Comparison of ENCODE assay signal across 25 cellular contexts in genomic region chr7:46059308-46060020, GRCh38.
A peak's percentile ranks its signal among the peaks of the same experiment; 100 is the strongest.
DNase-seq lines count a peak whose midpoint lies in the region; ATAC-seq, FAIRE-seq and TF ChIP-seq lines count a peak whose summit lies in the region.
"Had no signal": no experiment of that assay in that cellular context is flagged by ENCODE, and none has a peak within 500 bp of the region (broad histone marks: within the 10 kb centered on the region; RNA-seq: fewer than 3 reads in every experiment).

No MANE protein-coding gene starts in this region.

- no peak overlapping the region for H3K4me3 ChIP-seq in bronchial epithelial cell (ENCODE audit: low read depth, low read length)
- H3K4me3 ChIP-seq in kidney (ENCODE audit: low read length in 2 of 2) = no peak overlapping the region
- H3K4me3 ChIP-seq: BLaER1 treated with 17β-estradiol and CSF1 and Interleukin-3, amounts not matched to agents 10 nM and 100 nM had no signal

- peak; percentile 95 for ATAC-seq in sciatic nerve
- ATAC-seq in GM19463 (IDR thresholded peaks at IDR 0.05; ENCODE audit: unreplicated experiment) = no peak
- no peak for ATAC-seq in HG02642 (IDR thresholded peaks at IDR 0.05; ENCODE audit: poor library complexity, unreplicated experiment)
- ATAC-seq: activated naive CD8-positive, alpha-beta T cell treated with anti-CD3 and anti-CD28 coated beads, Interleukin-2, amount 50 U/mL, for 24 hours; foreskin keratinocyte had no signal

- no peaks in the 10 kb centered on the region for H3K36me3 ChIP-seq in bronchial epithelial cell (ENCODE audit: control insufficient read depth, insufficient read depth, low read length)
- H3K36me3 ChIP-seq in kidney (ENCODE audit: control insufficient read depth in 1 of 2, insufficient read depth in 2 of 2, low read length in 2 of 2) = no peaks in the 10 kb centered on the region
- H3K36me3 ChIP-seq: BLaER1 treated with 17β-estradiol and CSF1 and Interleukin-3, amounts not matched to agents 10 nM and 100 nM; WERI-Rb-1 had no signal

- DNase-seq in GM03348 (ENCODE audit: low spot score) (peak; percentile 20), bronchial epithelial cell (ENCODE audit: low read depth) (no peak), kidney (peak; percentile 74), sciatic nerve (ENCODE audit: low spot score) (peak; percentile 73), DMS53 (lab: John Stamatoyannopoulos, UW) (no peak), GM20000 (ENCODE audit: low spot score) (no peak)
- DNase-seq: ACHN; activated CD4-positive, alpha-beta T cell treated with anti-CD3 and anti-CD28 coated beads for 48 hours; activated CD8-positive, alpha-beta memory T cell treated with anti-CD3 and anti-CD28 coated beads for 24 hours; activated effector memory CD4-positive, alpha-beta T cell treated with Interleukin-2 at 50 U/mL for 16 hours; activated naive CD8-positive, alpha-beta T cell treated with anti-CD3 and anti-CD28 coated beads, Interleukin-2, amount 50 U/mL, for 24 hours; foreskin keratinocyte; HCEC 1CT; hippocampal formation; Kasumi-1; naive B cell; NCI-H1436 treated with DMSO at 0.1 percent for 48 hours; nucleus accumbens; stimulated activated CD4-positive, alpha-beta T cell treated with anti-CD3 and anti-CD28 coated beads, Interleukin-2, amount 100 ng/mL, for 24 hours; WERI-Rb-1 had no signal

- no peaks in the 10 kb centered on the region for H3K27me3 ChIP-seq in bronchial epithelial cell (ENCODE audit: control insufficient read depth, insufficient read depth, low read length)
- H3K27me3 ChIP-seq: BLaER1 treated with 17β-estradiol and CSF1 and Interleukin-3, amounts not matched to agents 10 nM and 100 nM; foreskin keratinocyte had no signal

- H3K9ac ChIP-seq in kidney (ENCODE audit: low read length in 2 of 2) = no peak overlapping the region
- H3K9ac ChIP-seq: BLaER1 treated with 17β-estradiol and CSF1 and Interleukin-3, amounts not matched to agents 10 nM and 100 nM had no signal

- TF ChIP-seq CTCF in bronchial epithelial cell (IDR thresholded peaks at IDR 0.05; ENCODE audit: insufficient read depth, low read length, severe bottlenecking) (no peak), kidney (IDR thresholded peaks at IDR 0.05; ENCODE audit: borderline replicate concordance, extremely low read depth, insufficient read depth) (no peak), GM20000 (IDR thresholded peaks at IDR 0.05; ENCODE audit: extremely low read depth, missing control alignments) (no peak)

- intact Hi-C loops in kidney (cut with DNase I) = no loop called here
- intact Hi-C loops in sciatic nerve (cut with DNase I) = no loop called here

- H3K27ac ChIP-seq in kidney (ENCODE audit: low read depth in 2 of 2, low read length in 2 of 2) = no peak overlapping the region
- H3K27ac ChIP-seq: BLaER1 treated with 17β-estradiol and CSF1 and Interleukin-3, amounts not matched to agents 10 nM and 100 nM; foreskin keratinocyte; HL-60; WERI-Rb-1 had no signal

- H3K4me1 ChIP-seq in kidney (ENCODE audit: control insufficient read depth in 1 of 2, insufficient read depth in 1 of 2, low read depth in 1 of 2, low read length in 2 of 2) = no peaks in the 10 kb centered on the region
- H3K4me1 ChIP-seq: BLaER1 treated with 17β-estradiol and CSF1 and Interleukin-3, amounts not matched to agents 10 nM and 100 nM; foreskin keratinocyte had no signal

- no peaks in the 10 kb centered on the region for H3K9me3 ChIP-seq in kidney (ENCODE audit: control insufficient read depth in 1 of 2, low read length in 2 of 2)
- H3K9me3 ChIP-seq: BLaER1 treated with 17β-estradiol and CSF1 and Interleukin-3, amounts not matched to agents 10 nM and 100 nM had no signal

- FAIRE-seq in bronchial epithelial cell (lab: Jason Lieb, UNC) (peak; percentile 32), kidney (lab: Jason Lieb, UNC) (no peak)
- FAIRE-seq: G401.6 had no signal

Comparison
In these comparisons a context has a peak if more than half of its experiments do, and no peak if none do; other contexts are left out.
1. DNase-seq: peak in GM03348 (single experiment), kidney (single experiment) and sciatic nerve (single experiment); none in bronchial epithelial cell (single experiment), DMS53 (single experiment) and GM20000 (single experiment).